15 cellular contexts compared by ENCODE assay signal in genomic region chr18:68972176-68972575, GRCh38.
"Had no signal": no experiment of that assay in that cellular context is flagged by ENCODE, and none has a peak within 500 bp of the region (broad histone marks: within the 10 kb centered on the region; RNA-seq: fewer than 3 reads in every experiment).

No MANE protein-coding gene starts in this region.

- H3K36me3 ChIP-seq: left ventricle myocardium inferior, pancreas, stomach, thoracic aorta had no signal

- ATAC-seq: activated CD4-positive, CD25-positive, alpha-beta regulatory T cell treated with anti-CD3 and anti-CD28 coated beads, Interleukin-2, amount 50 U/mL, for 24 hours; activated CD8-positive, alpha-beta memory T cell treated with anti-CD3 and anti-CD28 coated beads, Interleukin-2, amount 10 ng/mL, durations not matched to agents 7 days and 5 days; activated naive CD4-positive, alpha-beta T cell treated with anti-CD3 and anti-CD28 coated beads, Interleukin-2, amount 50 U/mL, for 72 hours; activated T-cell treated with anti-CD3 and anti-CD28 coated beads, Interleukin-2, amount 50 U/mL, for 4 hours; pancreas had no signal

- H3K4me3 ChIP-seq: left ventricle myocardium inferior, pancreas, stomach, thoracic aorta had no signal

- H3K9me3 ChIP-seq: left ventricle myocardium inferior, pancreas, stomach, thoracic aorta had no signal

- H3K27ac ChIP-seq: left ventricle myocardium inferior, pancreas, stomach, thoracic aorta had no signal

- H3K4me1 Mint-ChIP-seq: activated CD8-positive, alpha-beta memory T cell treated with anti-CD3 and anti-CD28 coated beads, Interleukin-2, amount 10 ng/mL, durations not matched to agents 7 days and 5 days had no signal

- H3K27ac Mint-ChIP-seq: activated CD8-positive, alpha-beta memory T cell treated with anti-CD3 and anti-CD28 coated beads, Interleukin-2, amount 10 ng/mL, durations not matched to agents 7 days and 5 days; activated naive CD4-positive, alpha-beta T cell treated with anti-CD3 and anti-CD28 coated beads, Interleukin-2, amount 50 U/mL, for 72 hours; endodermal cell; T-helper 1 cell treated with Interleukin-12 subunit alpha and Interleukin-12 subunit beta and Interleukin-4 antibody, amounts not matched to agents 30 μg/mL and 1 μg/mL, for 36 hours had no signal

- H3K27me3 ChIP-seq: pancreas, stomach had no signal

- H3K4me1 ChIP-seq: left ventricle myocardium inferior, pancreas, stomach had no signal

- H3K27me3 Mint-ChIP-seq: activated CD8-positive, alpha-beta memory T cell treated with anti-CD3 and anti-CD28 coated beads, Interleukin-2, amount 10 ng/mL, durations not matched to agents 7 days and 5 days had no signal

- H3K4me3 Mint-ChIP-seq: activated CD8-positive, alpha-beta memory T cell treated with anti-CD3 and anti-CD28 coated beads, Interleukin-2, amount 10 ng/mL, durations not matched to agents 7 days and 5 days; activated T-cell treated with anti-CD3 and anti-CD28 coated beads, Interleukin-2, amount 50 U/mL, for 4 hours; endodermal cell; T-helper 1 cell treated with Interleukin-12 subunit alpha and Interleukin-12 subunit beta and Interleukin-4 antibody, amounts not matched to agents 30 μg/mL and 1 μg/mL, for 36 hours had no signal

- H3K9me3 Mint-ChIP-seq: activated naive CD4-positive, alpha-beta T cell treated with anti-CD3 and anti-CD28 coated beads, Interleukin-2, amount 50 U/mL, for 72 hours; activated T-cell treated with anti-CD3 and anti-CD28 coated beads, Interleukin-2, amount 50 U/mL, for 4 hours; endodermal cell; T-helper 1 cell treated with Interleukin-12 subunit alpha and Interleukin-12 subunit beta and Interleukin-4 antibody, amounts not matched to agents 30 μg/mL and 1 μg/mL, for 36 hours had no signal

- H3K36me3 Mint-ChIP-seq: activated CD8-positive, alpha-beta memory T cell treated with anti-CD3 and anti-CD28 coated beads, Interleukin-2, amount 10 ng/mL, durations not matched to agents 7 days and 5 days; activated naive CD4-positive, alpha-beta T cell treated with anti-CD3 and anti-CD28 coated beads, Interleukin-2, amount 50 U/mL, for 72 hours had no signal

- DNase-seq: activated CD4-positive, alpha-beta T cell treated with anti-CD3 and anti-CD28 coated beads, Interleukin-2, amount 50 U/mL, for 48 hours; activated CD8-positive, alpha-beta memory T cell treated with anti-CD3 and anti-CD28 coated beads, Interleukin-2, amount 10 ng/mL, durations not matched to agents 7 days and 5 days; activated effector memory CD4-positive, alpha-beta T cell treated with anti-CD3 and anti-CD28 coated beads, Interleukin-2, amount 50 U/mL, for 16 hours; activated T-cell treated with anti-CD3 and anti-CD28 coated beads, Interleukin-2, amount 50 U/mL, for 4 hours; cerebellar nuclear complex; endodermal cell; left ventricle myocardium inferior; pancreas; stimulated activated CD4-positive, alpha-beta T cell treated with anti-CD3 and anti-CD28 coated beads, Interleukin-15, amount 100 ng/mL, for 24 hours; stimulated activated CD4-positive, alpha-beta T cell treated with anti-CD3 and anti-CD28 coated beads, Interleukin-4, amount 100 ng/mL, for 24 hours; stomach had no signal
